ENCODE assay signal across 10 cellular contexts in genomic region chr2:101305492-101306123, GRCh38. TPM values are rescaled to one million over a fixed set of nuclear protein-coding genes. Genes with fewer than 3 reads are reported as not detected.
DNase-seq lines count a peak whose midpoint lies in the region; ATAC-seq, FAIRE-seq and TF ChIP-seq lines count a peak whose summit lies in the region.
"Had no signal": no experiment of that assay in that cellular context is flagged by ENCODE, and none has a peak within 500 bp of the region (broad histone marks: within the 10 kb centered on the region; RNA-seq: fewer than 3 reads in every experiment).

No MANE protein-coding gene starts in this region.

- no peak for TF ChIP-seq CTCF in astrocyte (IDR thresholded peaks at IDR 0.05; ENCODE audit: insufficient read depth, low read depth, low read length)
- TF ChIP-seq CTCF in upper lobe of left lung (IDR thresholded peaks at IDR 0.05) = no peak

- H3K9me3 ChIP-seq in astrocyte (ENCODE audit: insufficient read depth, low read depth, low read length) = no peaks in the 10 kb centered on the region
- H3K9me3 ChIP-seq in upper lobe of left lung = no peaks in the 10 kb centered on the region

- H3K27ac ChIP-seq in astrocyte (ENCODE audit: low read depth, low read length) (peak overlapping the region; percentile 51), upper lobe of left lung (peak overlapping the region; percentile 19 to 96 (median 94))

- no peak for TF ChIP-seq EP300 in upper lobe of left lung (IDR thresholded peaks at IDR 0.05)

- no peaks in the 10 kb centered on the region for H3K27me3 Mint-ChIP-seq in activated naive CD4-positive, alpha-beta T cell treated with anti-CD3 and anti-CD28 coated beads, Interleukin-2, amount 10 ng/mL, durations not matched to agents 7 days and 5 days
- H3K27me3 Mint-ChIP-seq in astrocyte (ENCODE audit: low read depth, unreplicated experiment) = no peaks in the 10 kb centered on the region

- intact Hi-C loops in left colon (cut with DNase I, micrococcal nuclease) = no loop called here

- peaks cover 75% of the 10 kb centered on the region for H3K4me1 Mint-ChIP-seq in activated naive CD4-positive, alpha-beta T cell treated with anti-CD3 and anti-CD28 coated beads, Interleukin-2, amount 10 ng/mL, durations not matched to agents 7 days and 5 days
- peaks cover 32% of the 10 kb centered on the region for H3K4me1 Mint-ChIP-seq in astrocyte (ENCODE audit: low read depth, unreplicated experiment)

- FAIRE-seq in astrocyte (lab: Jason Lieb, UNC) = peak; percentile 13
- no peak for FAIRE-seq in HTR-8/SVneo (lab: Jason Lieb, UNC)
- FAIRE-seq: islet of Langerhans had no signal

- peak overlapping the region; percentile 35 for H3K9ac ChIP-seq in astrocyte (ENCODE audit: low read length)

- peak overlapping the region; percentile 85 for H3K4me2 ChIP-seq in astrocyte (ENCODE audit: low read length)

- H3K36me3 Mint-ChIP-seq in activated naive CD4-positive, alpha-beta T cell treated with anti-CD3 and anti-CD28 coated beads, Interleukin-2, amount 10 ng/mL, durations not matched to agents 7 days and 5 days = peaks cover 59% of the 10 kb centered on the region
- peaks cover 2% of the 10 kb centered on the region for H3K36me3 Mint-ChIP-seq in astrocyte (ENCODE audit: low read depth, unreplicated experiment)

- peak overlapping the region; percentile 98 for H3K27ac Mint-ChIP-seq in activated naive CD4-positive, alpha-beta T cell treated with anti-CD3 and anti-CD28 coated beads, Interleukin-2, amount 10 ng/mL, durations not matched to agents 7 days and 5 days
- peak overlapping the region; percentile 43 for H3K27ac Mint-ChIP-seq in astrocyte (ENCODE audit: unreplicated experiment)

- no peaks in the 10 kb centered on the region for H3K27me3 ChIP-seq in astrocyte (ENCODE audit: insufficient read depth, low read length)
- no peaks in the 10 kb centered on the region for H3K27me3 ChIP-seq in upper lobe of left lung

- H4K20me1 ChIP-seq in astrocyte (ENCODE audit: insufficient read depth, low read length) = peaks cover 64% of the 10 kb centered on the region

- TF ChIP-seq POLR2A in upper lobe of left lung (IDR thresholded peaks at IDR 0.05) = no peak

- peaks cover 79% of the 10 kb centered on the region for H3K79me2 ChIP-seq in astrocyte (ENCODE audit: insufficient read depth, low read length)

- H3K4me3 ChIP-seq in astrocyte (ENCODE audit: insufficient read depth, low read depth, low read length) = peak overlapping the region; percentile 75
- H3K4me3 ChIP-seq in upper lobe of left lung = peak overlapping the region in 3 of 4 donors; percentile 66 to 89 (median 80)

- H3K4me1 ChIP-seq in astrocyte (ENCODE audit: insufficient read depth, low read length) = peaks cover 22% of the 10 kb centered on the region
- H3K4me1 ChIP-seq in upper lobe of left lung = peaks cover 46 to 69% (median 47%) of the 10 kb centered on the region in 4 donors

- 60 to 71% methylated on average over 7 of the region's 7 CpGs for WGBS in upper lobe of left lung, 2 donors

- H3K4me3 Mint-ChIP-seq in activated naive CD4-positive, alpha-beta T cell treated with anti-CD3 and anti-CD28 coated beads, Interleukin-2, amount 10 ng/mL, durations not matched to agents 7 days and 5 days = peak overlapping the region; percentile 100
- peak overlapping the region; percentile 96 for H3K4me3 Mint-ChIP-seq in astrocyte (ENCODE audit: unreplicated experiment)

- no peaks in the 10 kb centered on the region for H3K36me3 ChIP-seq in astrocyte (ENCODE audit: insufficient read depth, low read length)
- peaks cover 0 to 6% (median 0%) of the 10 kb centered on the region in 4 donors for H3K36me3 ChIP-seq in upper lobe of left lung

- H3K9me3 Mint-ChIP-seq in activated naive CD4-positive, alpha-beta T cell treated with anti-CD3 and anti-CD28 coated beads, Interleukin-2, amount 10 ng/mL, durations not matched to agents 7 days and 5 days = no peaks in the 10 kb centered on the region
- H3K9me3 Mint-ChIP-seq in astrocyte (ENCODE audit: unreplicated experiment) = peaks cover 2% of the 10 kb centered on the region

- no peak overlapping the region for H2AFZ ChIP-seq in astrocyte (ENCODE audit: low read depth, low read length)

- CTCF ChIA-PET in activated naive CD4-positive, alpha-beta T cell treated with anti-CD3 and anti-CD28 coated beads, Interleukin-2, amount 10 ng/mL, durations not matched to agents 7 days and 5 days (lab: Charles Lee) = no interaction called here

- DNase-seq in activated naive CD4-positive, alpha-beta T cell treated with anti-CD3 and anti-CD28 coated beads, Interleukin-2, amount 10 ng/mL, durations not matched to agents 7 days and 5 days = no peak
- no peak for DNase-seq in activated naive CD4-positive, alpha-beta T cell treated with anti-CD3 and anti-CD28 coated beads, Interleukin-2, amount 50 U/mL, for 16 hours
- DNase-seq in astrocyte (ENCODE audit: low read depth) = peak; percentile 84
- peak; percentile 58 for DNase-seq in kidney tubule cell (ENCODE audit: low spot score)
- no peak for DNase-seq in upper lobe of left lung
- no peak for DNase-seq in HTR-8/SVneo (ENCODE audit: insufficient read length, low spot score)
- DNase-seq in left colon = no peak
- no peak for DNase-seq in T1000 (lab: John Stamatoyannopoulos, UW)
- DNase-seq: NCI-H510A treated with DMSO at 0.1 percent for 48 hours had no signal

- no peak for ATAC-seq in upper lobe of left lung (ENCODE audit: low FRiP score in 2 of 2)
- no peak for ATAC-seq in left colon

RNA-seq across cellular contexts. Expression of gene RNF149, which starts 2.9 kb away (rescaled TPM):
- total RNA-seq in astrocyte = 36.4 and 37.7 TPM in 2 replicates
- 100 to 1,000 TPM; 104 to 202 (median 158) TPM for total RNA-seq in upper lobe of left lung
- 10 to 100 TPM; 56.9 to 57.0 TPM for total RNA-seq in left colon

RNA-seq across cellular contexts. Expression of gene CNOT11, which starts 52.9 kb away (rescaled TPM):
- 36.7 and 37.0 TPM in 2 replicates for total RNA-seq in astrocyte
- 10 to 100 TPM; 15.9 to 49.1 (median 30.4) TPM for total RNA-seq in upper lobe of left lung
- 10 to 100 TPM; 50.6 to 55.5 TPM for total RNA-seq in left colon

Comparison
In these comparisons a context has a peak if more than half of its experiments do, and no peak if none do; other contexts are left out.
1. DNase-seq: peak in astrocyte (single experiment) and kidney tubule cell (single experiment); none in activated naive CD4-positive, alpha-beta T cell treated with anti-CD3 and anti-CD28 coated beads, Interleukin-2, amount 10 ng/mL, durations not matched to agents 7 days and 5 days (single experiment), activated naive CD4-positive, alpha-beta T cell treated with anti-CD3 and anti-CD28 coated beads, Interleukin-2, amount 50 U/mL, for 16 hours (single experiment), upper lobe of left lung (0 of 2), HTR-8/SVneo (single experiment), left colon (0 of 2) and T1000 (single experiment).